In the genomic region with DNA sequence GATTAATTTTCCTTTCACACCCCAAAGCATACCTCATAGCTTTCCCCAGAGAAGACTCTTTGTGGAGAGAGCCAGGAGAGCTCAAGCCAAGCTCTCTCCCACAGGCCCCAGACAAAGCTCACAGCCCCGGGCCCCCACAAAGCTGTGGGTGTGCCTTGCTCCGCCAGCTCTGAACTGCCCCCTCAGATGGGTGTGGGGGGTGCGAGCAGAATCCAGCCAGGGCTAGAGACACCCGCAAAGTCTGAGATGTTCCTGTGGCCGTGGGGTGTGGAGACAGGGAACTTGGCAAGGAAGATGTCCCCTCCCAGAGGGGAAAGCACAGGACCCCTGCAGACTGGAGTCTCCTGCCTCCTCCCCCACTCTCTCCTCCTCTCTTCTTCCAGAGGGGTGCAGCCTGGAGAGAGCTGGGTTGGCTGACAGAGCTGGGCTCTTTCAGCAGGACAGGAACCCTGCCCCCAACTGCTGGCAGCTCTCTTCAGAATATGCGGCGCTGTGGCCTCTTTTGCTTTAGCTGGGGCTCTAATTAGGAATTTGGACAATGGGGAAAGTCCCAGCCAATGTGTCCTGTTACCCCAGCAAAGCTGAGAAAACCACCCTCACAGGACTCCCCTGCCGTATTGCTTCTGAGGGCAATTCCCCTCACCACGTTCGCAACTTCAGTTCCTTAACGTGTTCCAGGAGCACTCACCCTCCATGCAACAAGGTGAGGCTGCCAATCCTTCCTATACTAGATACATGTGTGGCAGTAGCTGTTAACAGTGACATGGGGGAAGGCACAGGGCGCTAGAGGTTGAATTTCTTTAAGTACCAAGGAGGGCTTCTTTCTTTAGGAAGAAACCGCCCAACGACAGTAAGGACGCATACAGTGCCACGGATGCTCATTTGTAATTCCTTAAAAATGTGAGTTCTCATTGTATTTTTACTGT, we compare ENCODE assay signal across 10 cellular contexts.
DNase-seq lines count a peak whose midpoint lies in the region; ATAC-seq and TF ChIP-seq lines count a peak whose summit lies in the region.
"Had no signal": no experiment of that assay in that cellular context is flagged by ENCODE, and none has a peak within 500 bp of the region (broad histone marks: within the 10 kb centered on the region; RNA-seq: fewer than 3 reads in every experiment).

No MANE protein-coding gene starts in this region.

- no peak for ATAC-seq in CD4-positive, alpha-beta T cell (ENCODE audit: poor library complexity)
- no peak for ATAC-seq in naive thymus-derived CD8-positive, alpha-beta T cell

- WGBS in ectodermal cell, 2 experiments, result 21 to 22% methylated on average over 15 to 16 of the region's 16 CpGs

- H2AFZ ChIP-seq in KMS-11 (ENCODE audit: low read depth), result no peak overlapping the region

- intact Hi-C loops in CD4-positive, alpha-beta T cell (cut with DNase I, micrococcal nuclease), result no loop called here

- H3K4me1 Mint-ChIP-seq in CD4-positive, alpha-beta T cell (ENCODE audit: low read depth), result peaks cover 12% of the 10 kb centered on the region
- H3K4me1 Mint-ChIP-seq in naive thymus-derived CD8-positive, alpha-beta T cell, result peaks cover 6 to 13% (median 10%) of the 10 kb centered on the region in 4 donors

- H3K4me1 ChIP-seq in KMS-11 (ENCODE audit: low read depth, poor library complexity, severe bottlenecking) (no peaks in the 10 kb centered on the region), ectodermal cell (ENCODE audit: control insufficient read depth, insufficient read depth, low read length) (peaks cover 37% of the 10 kb centered on the region)

- H3K4me3 ChIP-seq in KMS-11 (IDR thresholded peaks at IDR 0.05; ENCODE audit: insufficient read depth, low read depth, low read length) (no peak overlapping the region), ectodermal cell (ENCODE audit: insufficient read depth, low read depth, low read length) (no peak overlapping the region)

- no peak overlapping the region for H3K27ac Mint-ChIP-seq in CD4-positive, alpha-beta T cell
- no peak overlapping the region for H3K27ac Mint-ChIP-seq in naive thymus-derived CD8-positive, alpha-beta T cell

- no peaks in the 10 kb centered on the region for H4K20me1 ChIP-seq in KMS-11 (ENCODE audit: insufficient read depth)

- H3K79me2 ChIP-seq in KMS-11 (ENCODE audit: insufficient read depth, low read depth), result no peaks in the 10 kb centered on the region

- H3K36me3 ChIP-seq in KMS-11 (ENCODE audit: insufficient read depth) (no peaks in the 10 kb centered on the region), ectodermal cell (ENCODE audit: control insufficient read depth, insufficient read depth, low read length) (no peaks in the 10 kb centered on the region)
- H3K36me3 ChIP-seq: ovary had no signal

- CTCF ChIA-PET in CD4-positive, alpha-beta T cell (lab: Charles Lee), result no interaction called here

- H3K9me3 ChIP-seq in CD4-positive, alpha-beta T cell (ENCODE audit: control insufficient read depth, low read length), result no peaks in the 10 kb centered on the region
- no peaks in the 10 kb centered on the region for H3K9me3 ChIP-seq in ectodermal cell (ENCODE audit: control insufficient read depth, low read length)
- H3K9me3 ChIP-seq: ovary had no signal

- no peaks in the 10 kb centered on the region for H3K9me3 Mint-ChIP-seq in CD4-positive, alpha-beta T cell
- H3K9me3 Mint-ChIP-seq in naive thymus-derived CD8-positive, alpha-beta T cell, result peaks cover 0 to 8% (median under 1%) of the 10 kb centered on the region in 9 donors

- H3K9ac ChIP-seq in KMS-11, result peak overlapping the region; percentile 74; the same call in 1 of the 2 replicates

- POLR2A ChIA-PET in CD4-positive, alpha-beta T cell (lab: Charles Lee), result no interaction called here
- POLR2A ChIA-PET in naive thymus-derived CD8-positive, alpha-beta T cell (lab: Charles Lee), result interaction anchor here (0.6 kb wide), 1 partner anchor 1843 kb away, joined by 3 read pairs; no protein-coding TSS in a partner anchor

- peaks cover 16% of the 10 kb centered on the region for H3K27me3 ChIP-seq in CD4-positive, alpha-beta T cell (ENCODE audit: control insufficient read depth, insufficient read depth, low read length)
- no peaks in the 10 kb centered on the region for H3K27me3 ChIP-seq in KMS-11 (ENCODE audit: insufficient read depth, low read depth)
- H3K27me3 ChIP-seq in ectodermal cell (ENCODE audit: control insufficient read depth, insufficient read depth, low read length, poor library complexity, severe bottlenecking), result peaks cover 24% of the 10 kb centered on the region
- H3K27me3 ChIP-seq: ovary had no signal

- H3K27me3 Mint-ChIP-seq in CD4-positive, alpha-beta T cell, result peaks cover 55% of the 10 kb centered on the region
- H3K27me3 Mint-ChIP-seq in naive thymus-derived CD8-positive, alpha-beta T cell, result peaks cover 14 to 60% (median 21%) of the 10 kb centered on the region in 5 donors

- no peak overlapping the region for H3K27ac ChIP-seq in CD4-positive, alpha-beta T cell (ENCODE audit: low read depth, low read length)
- H3K27ac ChIP-seq in KMS-11, result no peak overlapping the region
- H3K27ac ChIP-seq in ectodermal cell (ENCODE audit: insufficient read depth, low read depth, low read length, poor library complexity, severe bottlenecking), result peak overlapping the region; percentile 33
- H3K27ac ChIP-seq: ovary had no signal

- peak overlapping the region; percentile 36 for H3K4me2 ChIP-seq in KMS-11

- TF ChIP-seq CTCF in CD4-positive, alpha-beta T cell (IDR thresholded peaks at IDR 0.05), result no peak
- no peak for TF ChIP-seq CTCF in KMS-11 (conservative IDR thresholded peaks at IDR 0.05; ENCODE audit: low read depth, low read length)

- peak overlapping the region; percentile 35 for H3K4me3 Mint-ChIP-seq in CD4-positive, alpha-beta T cell
- peak overlapping the region in 9 of 10 donors; percentile 51 to 83 (median 80) for H3K4me3 Mint-ChIP-seq in naive thymus-derived CD8-positive, alpha-beta T cell

- no peak for DNase-seq in CD4-positive, alpha-beta T cell
- DNase-seq in naive thymus-derived CD8-positive, alpha-beta T cell, result no peak
- DNase-seq in COLO668 (lab: John Stamatoyannopoulos, UW; ENCODE audit: unreplicated experiment) (no peak), NCI-H1930 (lab: John Stamatoyannopoulos, UW) (no peak), ureter (ENCODE audit: low spot score) (no peak), NCI-H748 (lab: John Stamatoyannopoulos, UW; ENCODE audit: unreplicated experiment) (no peak)
- DNase-seq: ovary; stimulated activated CD8-positive, alpha-beta memory T cell treated with anti-CD3 and anti-CD28 coated beads, Interleukin-4, amount 100 ng/mL, for 48 hours had no signal

- no peaks in the 10 kb centered on the region for H3K36me3 Mint-ChIP-seq in CD4-positive, alpha-beta T cell (ENCODE audit: low read depth)
- no peaks in the 10 kb centered on the region for H3K36me3 Mint-ChIP-seq in naive thymus-derived CD8-positive, alpha-beta T cell
